In genomic region chr22:28741200-28741757, GRCh38 we compare ENCODE assay signal across 1 cellular context.
TF ChIP-seq lines count a peak whose summit lies in the region.

No MANE protein-coding gene starts in this region.

TF ChIP-seq in K562, 482 proteins besides CTCF, POLR2A, EP300 and RAD21:
- TF ChIP-seq, protein P1, sequence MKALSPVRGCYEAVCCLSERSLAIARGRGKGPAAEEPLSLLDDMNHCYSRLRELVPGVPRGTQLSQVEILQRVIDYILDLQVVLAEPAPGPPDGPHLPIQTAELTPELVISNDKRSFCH (CRISPR knock-in tag; IDR thresholded peaks at IDR 0.05), result no peak
- TF ChIP-seq, protein P1 (tag; IDR thresholded peaks at IDR 0.05), result 0 out of 2 replicates have a peak, but pooled peaks have one; percentile 37
- TF ChIP-seq NFYB (IDR thresholded peaks at IDR 0.05; ENCODE audit: extremely low read depth, insufficient read length) (no peak), POLR2B (IDR thresholded peaks at IDR 0.05; ENCODE audit: low read depth, partially characterized antibody) (peak; percentile 22), ZNF263 (CRISPR knock-in tag; IDR thresholded peaks at IDR 0.05; ENCODE audit: borderline replicate concordance) (no peak), MTA2 (IDR thresholded peaks at IDR 0.05; ENCODE audit: low read depth) (no peak), RBM15 (IDR thresholded peaks at IDR 0.05; ENCODE audit: insufficient read depth, low read length) (no peak), ARID1B (IDR thresholded peaks at IDR 0.05) (peak; percentile 33; the same call in 1 of the 2 replicates), MEF2D (tag; conservative IDR thresholded peaks at IDR 0.05; ENCODE audit: low read depth) (no peak), FOXP1 (CRISPR knock-in tag; IDR thresholded peaks at IDR 0.05) (no peak), SPI1 (IDR thresholded peaks at IDR 0.05; ENCODE audit: borderline replicate concordance, low read depth, low read length) (peak; percentile 72), MYNN (IDR thresholded peaks at IDR 0.05) (no peak), MYNN (CRISPR knock-in tag; IDR thresholded peaks at IDR 0.05) (no peak), E2F6 (IDR thresholded peaks at IDR 0.05; ENCODE audit: borderline replicate concordance in 1 of 2, extremely low read depth in 1 of 2, insufficient read depth in 1 of 2, insufficient read length in 1 of 2, low read depth in 1 of 2, low read length in 1 of 2, poor library complexity in 1 of 2, severe bottlenecking in 1 of 2) (peak in 1 of 2 experiments; percentile 32), SMARCA4 (IDR thresholded peaks at IDR 0.05) (peak; percentile 41; the same call in 1 of the 2 replicates), BHLHE40 (IDR thresholded peaks at IDR 0.05; ENCODE audit: low read length) (no peak; the same call in 1 of the 2 replicates), ZNF668 (CRISPR knock-in tag; IDR thresholded peaks at IDR 0.05) (no peak), ADNP (tag; IDR thresholded peaks at IDR 0.05) (peak; percentile 92), ZNF785 (CRISPR knock-in tag; IDR thresholded peaks at IDR 0.05) (no peak), POLR2H (tag; IDR thresholded peaks at IDR 0.05; ENCODE audit: low read depth) (peak; percentile 23; the same call in 1 of the 2 replicates), ERF (CRISPR knock-in tag; IDR thresholded peaks at IDR 0.05) (no peak), ATF3 (IDR thresholded peaks at IDR 0.05) (no peak), ATF3 (CRISPR knock-in tag; conservative IDR thresholded peaks at IDR 0.05) (no peak), DPF2 (IDR thresholded peaks at IDR 0.05) (peak; percentile 68), EGR1 (conservative IDR thresholded peaks at IDR 0.05) (peak; percentile 83), GABPA (tag; conservative IDR thresholded peaks at IDR 0.05; ENCODE audit: low read depth) (no peak), NCOA1 (IDR thresholded peaks at IDR 0.05; ENCODE audit: low read depth) (no peak), HDAC3 (IDR thresholded peaks at IDR 0.05; ENCODE audit: borderline replicate concordance, partially characterized antibody) (no peak), RFX7 (CRISPR knock-in tag; IDR thresholded peaks at IDR 0.05) (no peak), CBX3 (IDR thresholded peaks at IDR 0.05; ENCODE audit: borderline replicate concordance in 1 of 2, low read length in 2 of 2) (peak in 1 of 2 experiments; percentile 61; a peak in 1 of 3 replicates), SIN3A (IDR thresholded peaks at IDR 0.05; ENCODE audit: borderline replicate concordance in 2 of 2, control insufficient read depth in 1 of 2, low read depth in 2 of 2, low read length in 2 of 2) (0 out of 4 replicates have a peak, but pooled peaks of 1 of the 2 experiments have one; percentile 52), BCOR (IDR thresholded peaks at IDR 0.05) (0 out of 2 replicates have a peak, but pooled peaks have one; percentile 26), NEUROD1 (IDR thresholded peaks at IDR 0.05; ENCODE audit: borderline replicate concordance, low read depth, low read length, partially characterized antibody) (no peak), PHF20 (IDR thresholded peaks at IDR 0.05; ENCODE audit: partially characterized antibody) (peak; percentile 31), GTF3C2 (IDR thresholded peaks at IDR 0.05; ENCODE audit: borderline replicate concordance, extremely low read depth, insufficient read length) (peak; percentile 81), NCOA6 (IDR thresholded peaks at IDR 0.05) (no peak)
- TF ChIP-seq, protein P2, sequence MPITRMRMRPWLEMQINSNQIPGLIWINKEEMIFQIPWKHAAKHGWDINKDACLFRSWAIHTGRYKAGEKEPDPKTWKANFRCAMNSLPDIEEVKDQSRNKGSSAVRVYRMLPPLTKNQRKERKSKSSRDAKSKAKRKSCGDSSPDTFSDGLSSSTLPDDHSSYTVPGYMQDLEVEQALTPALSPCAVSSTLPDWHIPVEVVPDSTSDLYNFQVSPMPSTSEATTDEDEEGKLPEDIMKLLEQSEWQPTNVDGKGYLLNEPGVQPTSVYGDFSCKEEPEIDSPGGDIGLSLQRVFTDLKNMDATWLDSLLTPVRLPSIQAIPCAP (CRISPR knock-in tag; IDR thresholded peaks at IDR 0.05; ENCODE audit: borderline replicate concordance), result no peak
- TF ChIP-seq, protein P3, sequence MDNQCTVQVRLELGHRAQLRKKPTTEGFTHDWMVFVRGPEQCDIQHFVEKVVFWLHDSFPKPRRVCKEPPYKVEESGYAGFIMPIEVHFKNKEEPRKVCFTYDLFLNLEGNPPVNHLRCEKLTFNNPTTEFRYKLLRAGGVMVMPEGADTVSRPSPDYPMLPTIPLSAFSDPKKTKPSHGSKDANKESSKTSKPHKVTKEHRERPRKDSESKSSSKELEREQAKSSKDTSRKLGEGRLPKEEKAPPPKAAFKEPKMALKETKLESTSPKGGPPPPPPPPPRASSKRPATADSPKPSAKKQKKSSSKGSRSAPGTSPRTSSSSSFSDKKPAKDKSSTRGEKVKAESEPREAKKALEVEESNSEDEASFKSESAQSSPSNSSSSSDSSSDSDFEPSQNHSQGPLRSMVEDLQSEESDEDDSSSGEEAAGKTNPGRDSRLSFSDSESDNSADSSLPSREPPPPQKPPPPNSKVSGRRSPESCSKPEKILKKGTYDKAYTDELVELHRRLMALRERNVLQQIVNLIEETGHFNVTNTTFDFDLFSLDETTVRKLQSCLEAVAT (IDR thresholded peaks at IDR 0.05), result 0 out of 4 replicates have a peak, but pooled peaks of 1 of the 2 experiments have one; percentile 14
- TF ChIP-seq, protein P4, sequence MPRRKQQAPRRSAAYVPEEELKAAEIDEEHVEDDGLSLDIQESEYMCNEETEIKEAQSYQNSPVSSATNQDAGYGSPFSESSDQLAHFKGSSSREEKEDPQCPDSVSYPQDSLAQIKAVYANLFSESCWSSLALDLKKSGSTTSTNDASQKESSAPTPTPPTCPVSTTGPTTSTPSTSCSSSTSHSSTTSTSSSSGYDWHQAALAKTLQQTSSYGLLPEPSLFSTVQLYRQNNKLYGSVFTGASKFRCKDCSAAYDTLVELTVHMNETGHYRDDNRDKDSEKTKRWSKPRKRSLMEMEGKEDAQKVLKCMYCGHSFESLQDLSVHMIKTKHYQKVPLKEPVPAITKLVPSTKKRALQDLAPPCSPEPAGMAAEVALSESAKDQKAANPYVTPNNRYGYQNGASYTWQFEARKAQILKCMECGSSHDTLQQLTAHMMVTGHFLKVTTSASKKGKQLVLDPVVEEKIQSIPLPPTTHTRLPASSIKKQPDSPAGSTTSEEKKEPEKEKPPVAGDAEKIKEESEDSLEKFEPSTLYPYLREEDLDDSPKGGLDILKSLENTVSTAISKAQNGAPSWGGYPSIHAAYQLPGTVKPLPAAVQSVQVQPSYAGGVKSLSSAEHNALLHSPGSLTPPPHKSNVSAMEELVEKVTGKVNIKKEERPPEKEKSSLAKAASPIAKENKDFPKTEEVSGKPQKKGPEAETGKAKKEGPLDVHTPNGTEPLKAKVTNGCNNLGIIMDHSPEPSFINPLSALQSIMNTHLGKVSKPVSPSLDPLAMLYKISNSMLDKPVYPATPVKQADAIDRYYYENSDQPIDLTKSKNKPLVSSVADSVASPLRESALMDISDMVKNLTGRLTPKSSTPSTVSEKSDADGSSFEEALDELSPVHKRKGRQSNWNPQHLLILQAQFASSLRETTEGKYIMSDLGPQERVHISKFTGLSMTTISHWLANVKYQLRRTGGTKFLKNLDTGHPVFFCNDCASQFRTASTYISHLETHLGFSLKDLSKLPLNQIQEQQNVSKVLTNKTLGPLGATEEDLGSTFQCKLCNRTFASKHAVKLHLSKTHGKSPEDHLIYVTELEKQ (CRISPR knock-in tag; IDR thresholded peaks at IDR 0.05), result no peak
- TF ChIP-seq, protein P5, sequence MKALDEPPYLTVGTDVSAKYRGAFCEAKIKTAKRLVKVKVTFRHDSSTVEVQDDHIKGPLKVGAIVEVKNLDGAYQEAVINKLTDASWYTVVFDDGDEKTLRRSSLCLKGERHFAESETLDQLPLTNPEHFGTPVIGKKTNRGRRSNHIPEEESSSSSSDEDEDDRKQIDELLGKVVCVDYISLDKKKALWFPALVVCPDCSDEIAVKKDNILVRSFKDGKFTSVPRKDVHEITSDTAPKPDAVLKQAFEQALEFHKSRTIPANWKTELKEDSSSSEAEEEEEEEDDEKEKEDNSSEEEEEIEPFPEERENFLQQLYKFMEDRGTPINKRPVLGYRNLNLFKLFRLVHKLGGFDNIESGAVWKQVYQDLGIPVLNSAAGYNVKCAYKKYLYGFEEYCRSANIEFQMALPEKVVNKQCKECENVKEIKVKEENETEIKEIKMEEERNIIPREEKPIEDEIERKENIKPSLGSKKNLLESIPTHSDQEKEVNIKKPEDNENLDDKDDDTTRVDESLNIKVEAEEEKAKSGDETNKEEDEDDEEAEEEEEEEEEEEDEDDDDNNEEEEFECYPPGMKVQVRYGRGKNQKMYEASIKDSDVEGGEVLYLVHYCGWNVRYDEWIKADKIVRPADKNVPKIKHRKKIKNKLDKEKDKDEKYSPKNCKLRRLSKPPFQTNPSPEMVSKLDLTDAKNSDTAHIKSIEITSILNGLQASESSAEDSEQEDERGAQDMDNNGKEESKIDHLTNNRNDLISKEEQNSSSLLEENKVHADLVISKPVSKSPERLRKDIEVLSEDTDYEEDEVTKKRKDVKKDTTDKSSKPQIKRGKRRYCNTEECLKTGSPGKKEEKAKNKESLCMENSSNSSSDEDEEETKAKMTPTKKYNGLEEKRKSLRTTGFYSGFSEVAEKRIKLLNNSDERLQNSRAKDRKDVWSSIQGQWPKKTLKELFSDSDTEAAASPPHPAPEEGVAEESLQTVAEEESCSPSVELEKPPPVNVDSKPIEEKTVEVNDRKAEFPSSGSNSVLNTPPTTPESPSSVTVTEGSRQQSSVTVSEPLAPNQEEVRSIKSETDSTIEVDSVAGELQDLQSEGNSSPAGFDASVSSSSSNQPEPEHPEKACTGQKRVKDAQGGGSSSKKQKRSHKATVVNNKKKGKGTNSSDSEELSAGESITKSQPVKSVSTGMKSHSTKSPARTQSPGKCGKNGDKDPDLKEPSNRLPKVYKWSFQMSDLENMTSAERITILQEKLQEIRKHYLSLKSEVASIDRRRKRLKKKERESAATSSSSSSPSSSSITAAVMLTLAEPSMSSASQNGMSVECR (CRISPR knock-in tag; IDR thresholded peaks at IDR 0.05), result no peak
TF ChIP-seq in K562: peak in this region for 16.
